Comparison of ENCODE assay signal across 14 cellular contexts in genomic region chr14:42884100-42884499, GRCh38.
A peak's percentile ranks its signal among the peaks of the same experiment; 100 is the strongest.
DNase-seq lines count a peak whose midpoint lies in the region; ATAC-seq and TF ChIP-seq lines count a peak whose summit lies in the region.
"Had no signal": no experiment of that assay in that cellular context is flagged by ENCODE, and none has a peak within 500 bp of the region (broad histone marks: within the 10 kb centered on the region; RNA-seq: fewer than 3 reads in every experiment).

No MANE protein-coding gene starts in this region.

- H2AFZ ChIP-seq in smooth muscle cell (ENCODE audit: low read depth) = peak overlapping the region; percentile 92

- H3K27ac Mint-ChIP-seq in activated CD4-positive, alpha-beta T cell treated with anti-CD3 and anti-CD28 coated beads, Interleukin-2, amount 10 ng/mL, durations not matched to agents 7 days and 5 days = no peak overlapping the region

- H3K9ac ChIP-seq in smooth muscle cell (ENCODE audit: low read depth) = no peak overlapping the region

- peaks cover 10% of the 10 kb centered on the region for H3K4me1 ChIP-seq in RWPE2 (ENCODE audit: insufficient read depth, poor library complexity, severe bottlenecking)
- H3K4me1 ChIP-seq in smooth muscle cell (ENCODE audit: low read depth) = no peaks in the 10 kb centered on the region
- H3K4me1 ChIP-seq: heart left ventricle had no signal

- CTCF ChIA-PET in activated CD4-positive, alpha-beta T cell treated with anti-CD3 and anti-CD28 coated beads, Interleukin-2, amount 10 ng/mL, durations not matched to agents 7 days and 5 days (lab: Charles Lee) = no interaction called here

- no peaks in the 10 kb centered on the region for H4K20me1 ChIP-seq in smooth muscle cell (ENCODE audit: low read depth)

- H3K4me3 Mint-ChIP-seq in activated CD4-positive, alpha-beta T cell treated with anti-CD3 and anti-CD28 coated beads, Interleukin-2, amount 10 ng/mL, durations not matched to agents 7 days and 5 days = no peak overlapping the region

- DNase-seq in NCI-H1417 (lab: John Stamatoyannopoulos, UW) (peak in 2 of 3 experiments; percentile 3 to 46), NCI-H1417 treated with DMSO at 0.1 percent for 48 hours (lab: John Stamatoyannopoulos, UW) (no peak), RWPE2 (ENCODE audit: low spot score) (no peak), epithelial cell of proximal tubule (ENCODE audit: low read depth) (peak; percentile 81), smooth muscle cell (lab: John Stamatoyannopoulos, UW; ENCODE audit: unreplicated experiment) (no peak), NCI-H510A (lab: John Stamatoyannopoulos, UW) (no peak), RPMI8226 (no peak)
- DNase-seq in activated CD4-positive, alpha-beta T cell treated with anti-CD3 and anti-CD28 coated beads, Interleukin-2, amount 10 ng/mL, durations not matched to agents 7 days and 5 days = no peak
- DNase-seq: 8988T; activated T-cell treated with anti-CD3 and anti-CD28 coated beads, Interleukin-2, amount 50 U/mL, for 48 hours; heart left ventricle; NCI-H446 treated with DMSO at 0.1 percent for 48 hours; retina had no signal

- H3K27me3 Mint-ChIP-seq in activated CD4-positive, alpha-beta T cell treated with anti-CD3 and anti-CD28 coated beads, Interleukin-2, amount 10 ng/mL, durations not matched to agents 7 days and 5 days = no peaks in the 10 kb centered on the region

- H3K27me3 ChIP-seq in RWPE2 (ENCODE audit: insufficient read depth, poor library complexity, severe bottlenecking) (no peaks in the 10 kb centered on the region), smooth muscle cell (ENCODE audit: low read depth) (no peaks in the 10 kb centered on the region)
- H3K27me3 ChIP-seq: cardiac muscle cell, heart left ventricle had no signal

- peak; percentile 98 for ATAC-seq in RWPE2 (ENCODE audit: low read depth)
- ATAC-seq: heart left ventricle had no signal

- POLR2A ChIA-PET in activated CD4-positive, alpha-beta T cell treated with anti-CD3 and anti-CD28 coated beads, Interleukin-2, amount 10 ng/mL, durations not matched to agents 7 days and 5 days (lab: Charles Lee) = no interaction called here

- H3K27ac ChIP-seq in RWPE2 (ENCODE audit: poor library complexity, severe bottlenecking) (peak overlapping the region; percentile 27), smooth muscle cell (ENCODE audit: low read depth) (peak overlapping the region; percentile 83)
- H3K27ac ChIP-seq: cardiac muscle cell, heart left ventricle had no signal

- no peaks in the 10 kb centered on the region for H3K79me2 ChIP-seq in smooth muscle cell (ENCODE audit: low read depth)

- H3K4me3 ChIP-seq in RWPE2 (ENCODE audit: severe bottlenecking) (no peak overlapping the region), epithelial cell of proximal tubule (ENCODE audit: low read depth, low read length) (no peak overlapping the region), smooth muscle cell (no peak overlapping the region)
- H3K4me3 ChIP-seq: cardiac muscle cell, heart left ventricle had no signal

- no peaks in the 10 kb centered on the region for H3K36me3 Mint-ChIP-seq in activated CD4-positive, alpha-beta T cell treated with anti-CD3 and anti-CD28 coated beads, Interleukin-2, amount 10 ng/mL, durations not matched to agents 7 days and 5 days (ENCODE audit: low read depth)

- no peaks in the 10 kb centered on the region for H3F3A ChIP-seq in smooth muscle cell (ENCODE audit: low read depth)

- H3K4me1 Mint-ChIP-seq in activated CD4-positive, alpha-beta T cell treated with anti-CD3 and anti-CD28 coated beads, Interleukin-2, amount 10 ng/mL, durations not matched to agents 7 days and 5 days = no peaks in the 10 kb centered on the region

- H3K9me3 ChIP-seq in RWPE2 (ENCODE audit: severe bottlenecking) = no peaks in the 10 kb centered on the region
- H3K9me3 ChIP-seq in smooth muscle cell (replicated peaks; ENCODE audit: low read depth) = no peaks in the 10 kb centered on the region

- H3K4me2 ChIP-seq in smooth muscle cell = peak overlapping the region; percentile 25

- TF ChIP-seq CTCF in RWPE2 (IDR thresholded peaks at IDR 0.05; ENCODE audit: poor library complexity, severe bottlenecking) (no peak), epithelial cell of proximal tubule (conservative IDR thresholded peaks at IDR 0.05; ENCODE audit: low read depth, low read length) (no peak), smooth muscle cell (IDR thresholded peaks at IDR 0.05; ENCODE audit: borderline replicate concordance, insufficient read depth, poor library complexity, severe bottlenecking) (no peak)

- H3K36me3 ChIP-seq in RWPE2 (ENCODE audit: low read depth) (no peaks in the 10 kb centered on the region), smooth muscle cell (ENCODE audit: low read depth) (no peaks in the 10 kb centered on the region)
- H3K36me3 ChIP-seq: cardiac muscle cell, heart left ventricle had no signal

- peaks cover 8% of the 10 kb centered on the region for H3K9me3 Mint-ChIP-seq in activated CD4-positive, alpha-beta T cell treated with anti-CD3 and anti-CD28 coated beads, Interleukin-2, amount 10 ng/mL, durations not matched to agents 7 days and 5 days

Comparison
In these comparisons a context has a peak if more than half of its experiments do, and no peak if none do; other contexts are left out.
1. DNase-seq: peak in NCI-H1417 (2 of 3) and epithelial cell of proximal tubule (single experiment); none in NCI-H1417 treated with DMSO at 0.1 percent for 48 hours (single experiment), RWPE2 (single experiment), smooth muscle cell (single experiment), activated CD4-positive, alpha-beta T cell treated with anti-CD3 and anti-CD28 coated beads, Interleukin-2, amount 10 ng/mL, durations not matched to agents 7 days and 5 days (single experiment), NCI-H510A (single experiment) and RPMI8226 (single experiment).